In genomic region chr12:87001102-87001501, GRCh38 we compare ENCODE assay signal across 27 cellular contexts.
"Had no signal": no experiment of that assay in that cellular context is flagged by ENCODE, and none has a peak within 500 bp of the region (broad histone marks: within the 10 kb centered on the region; RNA-seq: fewer than 3 reads in every experiment).

No MANE protein-coding gene starts in this region.

- H3K4me1 ChIP-seq: stomach, suprapubic skin, testis, thyroid gland, tibial artery, tibial nerve, transverse colon, upper lobe of left lung, upper lobe of right lung, uterus, vagina had no signal

- H3K9me3 ChIP-seq: suprapubic skin, testis, thoracic aorta, thyroid gland, tibial nerve, upper lobe of left lung, upper lobe of right lung, uterus, vagina had no signal

- H3K4me3 ChIP-seq: stomach, suprapubic skin, testis, thoracic aorta, thyroid gland, tibial artery, tibial nerve, transverse colon, upper lobe of left lung, upper lobe of right lung, uterus, vagina had no signal

- FAIRE-seq: urothelium cell line had no signal

- H3K27ac ChIP-seq: stomach, suprapubic skin, testis, thoracic aorta, thyroid gland, tibial artery, tibial nerve, transverse colon, upper lobe of left lung, upper lobe of right lung, uterus, vagina had no signal

- H3K27me3 ChIP-seq: stomach, suprapubic skin, testis, thyroid gland, tibial artery, tibial nerve, transverse colon, upper lobe of left lung, upper lobe of right lung, uterus, vagina had no signal

- DNase-seq: stimulated activated CD4-positive, alpha-beta T cell treated with anti-CD3 and anti-CD28 coated beads, Interleukin-2, amount 100 ng/mL, for 48 hours; stimulated activated CD4-positive, alpha-beta T cell treated with anti-CD3 and anti-CD28 coated beads, Interleukin-4, amount 100 ng/mL, for 1 hour; stimulated activated CD4-positive, alpha-beta T cell treated with anti-CD3 and anti-CD28 coated beads, Interleukin-4, amount 100 ng/mL, for 24 hours; stimulated activated CD4-positive, alpha-beta T cell treated with anti-CD3 and anti-CD28 coated beads, Interleukin-4, amount 100 ng/mL, for 4 hours; stimulated activated CD8-positive, alpha-beta memory T cell treated with anti-CD3 and anti-CD28 coated beads, Interleukin-4, amount 100 ng/mL, for 48 hours; stimulated activated naive B cell treated with anti-CD40 and anti-IgM and Interleukin-4, amounts not matched to agents 10 μg/mL and 1 μg/mL and 100 μg/mL, for 72 hours; stimulated activated naive CD4-positive, alpha-beta T cell; stimulated activated naive CD4-positive, alpha-beta T cell treated with Interleukin-2 at 50 U/mL for 16 hours; stimulated activated naive CD8-positive, alpha-beta T cell treated with anti-CD3 and anti-CD28 coated beads, Interleukin-15, amount 100 ng/mL, for 72 hours; stimulated activated naive CD8-positive, alpha-beta T cell treated with anti-CD3 and anti-CD28 coated beads, Interleukin-15, Interleukin-2, amounts not matched to agents 100 U/mL and 50 U/mL, for 24 hours; stomach; substantia nigra; testis; thyroid gland; tibial artery; transverse colon; trophoblast cell; upper lobe of left lung; upper lobe of right lung; uterus had no signal

- H3K36me3 ChIP-seq: stomach, suprapubic skin, thoracic aorta, thyroid gland, tibial artery, tibial nerve, transverse colon, upper lobe of left lung, upper lobe of right lung, uterus, vagina had no signal

- ATAC-seq: stimulated activated effector memory CD8-positive, alpha-beta T cell treated with anti-CD3 and anti-CD28 coated beads, Interleukin-12 subunit alpha, Interleukin-12 subunit beta, amount 100 ng/mL, for 72 hours; stimulated activated memory B cell treated with anti-CD40 and anti-IgM and Interleukin-4, amounts not matched to agents 10 μg/mL and 1 μg/mL and 100 μg/mL, for 72 hours; stimulated activated naive B cell treated with anti-CD40 and anti-IgM and Interleukin-4, amounts not matched to agents 10 μg/mL and 1 μg/mL and 100 μg/mL, for 72 hours; stimulated activated naive CD8-positive, alpha-beta T cell treated with anti-CD3 and anti-CD28 coated beads, Interleukin-15, amount 100 ng/mL, for 72 hours; stimulated activated naive CD8-positive, alpha-beta T cell treated with anti-CD3 and anti-CD28 coated beads, Interleukin-15, Interleukin-2, amounts not matched to agents 100 U/mL and 50 U/mL, for 24 hours; upper lobe of right lung had no signal
